8 cellular contexts compared by ENCODE assay signal in genomic region chr9:92115977-92116285, GRCh38. TPM values are rescaled to one million over a fixed set of nuclear protein-coding genes. Genes with fewer than 3 reads are reported as not detected.
DNase-seq lines count a peak whose midpoint lies in the region; ATAC-seq and TF ChIP-seq lines count a peak whose summit lies in the region.

No MANE protein-coding gene starts in this region.

- intact Hi-C loops in activated CD4-positive, alpha-beta T cell treated with anti-CD3 and anti-CD28 coated beads for 36 hours (cut with DNase I, micrococcal nuclease), result loop anchor here in 1 of 2 experiments (1.0 to 10.0 kb wide), 10 partner anchors 18 to 1461 kb away; partner anchors contain the start of genes CARD19, CENPP, FAM120A and FAM120AOS
- intact Hi-C loops in activated CD4-positive, alpha-beta memory T cell treated with anti-CD3 and anti-CD28 coated beads for 36 hours (cut with micrococcal nuclease), result loop anchor here (1.0 to 2.0 kb wide), 3 partner anchors 209 to 649 kb away; partner anchors contain the start of genes BICD2, CENPP, IPPK and NOL8

- H3K4me3 ChIP-seq in iPS-20b (ENCODE audit: low read length), result peak overlapping the region; percentile 97; the same call in 1 of the 2 replicates
- peak overlapping the region; percentile 88 for H3K4me3 ChIP-seq in suprapubic skin

- H3K4me1 Mint-ChIP-seq in activated CD4-positive, alpha-beta T cell treated with anti-CD3 and anti-CD28 coated beads for 36 hours, result peaks cover 23% of the 10 kb centered on the region
- peaks cover 20% of the 10 kb centered on the region for H3K4me1 Mint-ChIP-seq in activated CD4-positive, alpha-beta memory T cell treated with anti-CD3 and anti-CD28 coated beads for 36 hours (ENCODE audit: low read depth)

- H3K27me3 ChIP-seq in iPS-20b (ENCODE audit: insufficient read depth, low read length) (0 out of 2 replicates have a peak, but pooled peaks cover 4% of the 10 kb centered on the region), suprapubic skin (no peaks in the 10 kb centered on the region)

- H3K4me1 ChIP-seq in iPS-20b (ENCODE audit: insufficient read depth, low read length), result no peaks in the 10 kb centered on the region
- H3K4me1 ChIP-seq in suprapubic skin, result peaks cover 19% of the 10 kb centered on the region

- no peaks in the 10 kb centered on the region for H3K9me3 Mint-ChIP-seq in activated CD4-positive, alpha-beta T cell treated with anti-CD3 and anti-CD28 coated beads for 36 hours (ENCODE audit: low read depth)
- no peaks in the 10 kb centered on the region for H3K9me3 Mint-ChIP-seq in activated CD4-positive, alpha-beta memory T cell treated with anti-CD3 and anti-CD28 coated beads for 36 hours

- peak overlapping the region; percentile 98 for H3K27ac Mint-ChIP-seq in activated CD4-positive, alpha-beta T cell treated with anti-CD3 and anti-CD28 coated beads for 36 hours
- peak overlapping the region; percentile 94 for H3K27ac Mint-ChIP-seq in activated CD4-positive, alpha-beta memory T cell treated with anti-CD3 and anti-CD28 coated beads for 36 hours

- H3K36me3 ChIP-seq in iPS-20b (ENCODE audit: insufficient read depth, low read depth, low read length) (peaks cover 24% of the 10 kb centered on the region), suprapubic skin (peaks cover 4% of the 10 kb centered on the region)

- TF ChIP-seq POLR2A in suprapubic skin (IDR thresholded peaks at IDR 0.05), result no peak

- DNase-seq in activated CD4-positive, alpha-beta T cell treated with anti-CD3 and anti-CD28 coated beads for 36 hours, result no peak
- DNase-seq in activated CD4-positive, alpha-beta T cell treated with anti-CD3 and anti-CD28 coated beads, Interleukin-2, amount 50 U/mL, for 4 hours, result no peak
- DNase-seq in activated CD4-positive, alpha-beta memory T cell treated with anti-CD3 and anti-CD28 coated beads for 36 hours, result no peak
- no peak for DNase-seq in suprapubic skin (ENCODE audit: low spot score in 2 of 2)
- DNase-seq in foreskin melanocyte, result no peak
- no peak for DNase-seq in AG08396 (ENCODE audit: low spot score)

- CTCF ChIA-PET in activated CD4-positive, alpha-beta T cell treated with anti-CD3 and anti-CD28 coated beads for 36 hours (lab: Charles Lee), result no interaction called here
- CTCF ChIA-PET in activated CD4-positive, alpha-beta memory T cell treated with anti-CD3 and anti-CD28 coated beads for 36 hours (lab: Charles Lee), result interaction anchor here (1.2 to 4.2 kb wide), 2 partner anchors 18 to 23 kb away, joined by 3 to 33 read pairs; no protein-coding TSS in a partner anchor

- H3K9me3 ChIP-seq in iPS-20b (ENCODE audit: insufficient read depth, low read depth, low read length) (no peaks in the 10 kb centered on the region), suprapubic skin (no peaks in the 10 kb centered on the region)

- POLR2A ChIA-PET in activated CD4-positive, alpha-beta T cell treated with anti-CD3 and anti-CD28 coated beads for 36 hours (lab: Charles Lee), result no interaction called here
- POLR2A ChIA-PET in activated CD4-positive, alpha-beta memory T cell treated with anti-CD3 and anti-CD28 coated beads for 36 hours (lab: Charles Lee), result no interaction called here

- no peak for ATAC-seq in activated CD4-positive, alpha-beta T cell treated with anti-CD3 and anti-CD28 coated beads for 36 hours
- ATAC-seq in GM19455 (IDR thresholded peaks at IDR 0.05; ENCODE audit: unreplicated experiment), result no peak

- WGBS in suprapubic skin, result 48% methylated on average over 4 of the region's 4 CpGs

- peak overlapping the region; percentile 91; the same call in 1 of the 2 replicates for H3K9ac ChIP-seq in iPS-20b (ENCODE audit: low read depth, low read length)

- H3K4me3 Mint-ChIP-seq in activated CD4-positive, alpha-beta T cell treated with anti-CD3 and anti-CD28 coated beads for 36 hours, result peak overlapping the region; percentile 95
- peak overlapping the region; percentile 97 for H3K4me3 Mint-ChIP-seq in activated CD4-positive, alpha-beta memory T cell treated with anti-CD3 and anti-CD28 coated beads for 36 hours

- H3K36me3 Mint-ChIP-seq in activated CD4-positive, alpha-beta T cell treated with anti-CD3 and anti-CD28 coated beads for 36 hours (ENCODE audit: low read depth), result peaks cover 19% of the 10 kb centered on the region
- peaks cover 11% of the 10 kb centered on the region for H3K36me3 Mint-ChIP-seq in activated CD4-positive, alpha-beta memory T cell treated with anti-CD3 and anti-CD28 coated beads for 36 hours

- H3K27ac ChIP-seq in iPS-20b (ENCODE audit: low read length), result no peak overlapping the region
- H3K27ac ChIP-seq in suprapubic skin, result peak overlapping the region; percentile 91

- TF ChIP-seq EP300 in suprapubic skin (IDR thresholded peaks at IDR 0.05), result no peak

- no peaks in the 10 kb centered on the region for H3K27me3 Mint-ChIP-seq in activated CD4-positive, alpha-beta T cell treated with anti-CD3 and anti-CD28 coated beads for 36 hours
- H3K27me3 Mint-ChIP-seq in activated CD4-positive, alpha-beta memory T cell treated with anti-CD3 and anti-CD28 coated beads for 36 hours, result no peaks in the 10 kb centered on the region

- no peak for TF ChIP-seq CTCF in suprapubic skin (IDR thresholded peaks at IDR 0.05)

RNA-seq across cellular contexts. Expression of gene SPTLC1, which starts 0.7 kb away (rescaled TPM):
- total RNA-seq in activated CD4-positive, alpha-beta T cell treated with anti-CD3 and anti-CD28 coated beads for 36 hours, result 10 to 100 TPM; 45.9 to 46.6 TPM
- 10 to 100 TPM; 39.9 to 41.2 TPM for total RNA-seq in activated CD4-positive, alpha-beta memory T cell treated with anti-CD3 and anti-CD28 coated beads for 36 hours
- total RNA-seq in suprapubic skin, result 100 to 1,000 TPM; 105 to 115 (median 109) TPM
